1 cellular context compared by ENCODE assay signal in the genomic region with DNA sequence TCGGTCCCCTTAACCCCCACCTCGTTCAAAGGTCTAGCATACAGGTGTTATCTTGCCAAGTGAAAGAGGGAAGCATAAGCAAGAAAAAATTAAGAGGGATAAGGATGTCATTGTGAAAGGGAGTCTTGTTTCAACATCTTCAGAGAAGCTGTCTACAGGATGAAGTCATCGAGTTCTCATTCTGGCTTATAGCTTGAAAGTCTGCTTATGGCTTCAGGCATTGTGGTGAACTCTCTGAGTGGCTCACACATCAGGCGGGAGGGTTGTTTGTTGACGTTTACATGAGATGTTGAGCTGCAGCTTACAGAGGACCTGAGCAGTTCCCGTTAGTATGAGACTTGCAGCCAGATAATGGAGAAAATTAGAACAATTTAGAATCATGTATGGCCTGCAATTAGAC.
A peak's percentile ranks its signal among the peaks of the same experiment; 100 is the strongest.
TF ChIP-seq lines count a peak whose summit lies in the region.

No MANE protein-coding gene starts in this region.

TF ChIP-seq in HEK293, 187 proteins besides CTCF, POLR2A, EP300 and RAD21 (continued from another document):
- TF ChIP-seq, protein P1, sequence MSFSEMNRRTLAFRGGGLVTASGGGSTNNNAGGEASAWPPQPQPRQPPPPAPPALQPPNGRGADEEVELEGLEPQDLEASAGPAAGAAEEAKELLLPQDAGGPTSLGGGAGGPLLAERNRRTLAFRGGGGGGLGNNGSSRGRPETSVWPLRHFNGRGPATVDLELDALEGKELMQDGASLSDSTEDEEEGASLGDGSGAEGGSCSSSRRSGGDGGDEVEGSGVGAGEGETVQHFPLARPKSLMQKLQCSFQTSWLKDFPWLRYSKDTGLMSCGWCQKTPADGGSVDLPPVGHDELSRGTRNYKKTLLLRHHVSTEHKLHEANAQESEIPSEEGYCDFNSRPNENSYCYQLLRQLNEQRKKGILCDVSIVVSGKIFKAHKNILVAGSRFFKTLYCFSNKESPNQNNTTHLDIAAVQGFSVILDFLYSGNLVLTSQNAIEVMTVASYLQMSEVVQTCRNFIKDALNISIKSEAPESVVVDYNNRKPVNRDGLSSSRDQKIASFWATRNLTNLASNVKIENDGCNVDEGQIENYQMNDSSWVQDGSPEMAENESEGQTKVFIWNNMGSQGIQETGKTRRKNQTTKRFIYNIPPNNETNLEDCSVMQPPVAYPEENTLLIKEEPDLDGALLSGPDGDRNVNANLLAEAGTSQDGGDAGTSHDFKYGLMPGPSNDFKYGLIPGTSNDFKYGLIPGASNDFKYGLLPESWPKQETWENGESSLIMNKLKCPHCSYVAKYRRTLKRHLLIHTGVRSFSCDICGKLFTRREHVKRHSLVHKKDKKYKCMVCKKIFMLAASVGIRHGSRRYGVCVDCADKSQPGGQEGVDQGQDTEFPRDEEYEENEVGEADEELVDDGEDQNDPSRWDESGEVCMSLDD (tag by site-specific recombination; IDR thresholded peaks at IDR 0.05), result no peak
- TF ChIP-seq ZNF274 (IDR thresholded peaks at IDR 0.05; ENCODE audit: low read length) (no peak), ZNF274 (tag by site-specific recombination; IDR thresholded peaks at IDR 0.05; ENCODE audit: borderline replicate concordance) (no peak), ZNF600 (tag by site-specific recombination; IDR thresholded peaks at IDR 0.05) (peak; percentile 78), ZNF664 (tag by site-specific recombination; IDR thresholded peaks at IDR 0.05) (peak; percentile 74; the same call in 1 of the 2 replicates), KLF7 (tag by site-specific recombination; IDR thresholded peaks at IDR 0.05; ENCODE audit: borderline replicate concordance) (no peak), YY2 (tag by site-specific recombination; IDR thresholded peaks at IDR 0.05) (no peak), ZNF473 (tag by site-specific recombination; IDR thresholded peaks at IDR 0.05) (no peak), SP7 (tag by site-specific recombination; IDR thresholded peaks at IDR 0.05) (no peak)
- TF ChIP-seq, protein P2, sequence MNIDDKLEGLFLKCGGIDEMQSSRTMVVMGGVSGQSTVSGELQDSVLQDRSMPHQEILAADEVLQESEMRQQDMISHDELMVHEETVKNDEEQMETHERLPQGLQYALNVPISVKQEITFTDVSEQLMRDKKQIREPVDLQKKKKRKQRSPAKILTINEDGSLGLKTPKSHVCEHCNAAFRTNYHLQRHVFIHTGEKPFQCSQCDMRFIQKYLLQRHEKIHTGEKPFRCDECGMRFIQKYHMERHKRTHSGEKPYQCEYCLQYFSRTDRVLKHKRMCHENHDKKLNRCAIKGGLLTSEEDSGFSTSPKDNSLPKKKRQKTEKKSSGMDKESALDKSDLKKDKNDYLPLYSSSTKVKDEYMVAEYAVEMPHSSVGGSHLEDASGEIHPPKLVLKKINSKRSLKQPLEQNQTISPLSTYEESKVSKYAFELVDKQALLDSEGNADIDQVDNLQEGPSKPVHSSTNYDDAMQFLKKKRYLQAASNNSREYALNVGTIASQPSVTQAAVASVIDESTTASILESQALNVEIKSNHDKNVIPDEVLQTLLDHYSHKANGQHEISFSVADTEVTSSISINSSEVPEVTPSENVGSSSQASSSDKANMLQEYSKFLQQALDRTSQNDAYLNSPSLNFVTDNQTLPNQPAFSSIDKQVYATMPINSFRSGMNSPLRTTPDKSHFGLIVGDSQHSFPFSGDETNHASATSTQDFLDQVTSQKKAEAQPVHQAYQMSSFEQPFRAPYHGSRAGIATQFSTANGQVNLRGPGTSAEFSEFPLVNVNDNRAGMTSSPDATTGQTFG (tag by site-specific recombination; IDR thresholded peaks at IDR 0.05; ENCODE audit: borderline replicate concordance), result no peak
- TF ChIP-seq, protein P3, sequence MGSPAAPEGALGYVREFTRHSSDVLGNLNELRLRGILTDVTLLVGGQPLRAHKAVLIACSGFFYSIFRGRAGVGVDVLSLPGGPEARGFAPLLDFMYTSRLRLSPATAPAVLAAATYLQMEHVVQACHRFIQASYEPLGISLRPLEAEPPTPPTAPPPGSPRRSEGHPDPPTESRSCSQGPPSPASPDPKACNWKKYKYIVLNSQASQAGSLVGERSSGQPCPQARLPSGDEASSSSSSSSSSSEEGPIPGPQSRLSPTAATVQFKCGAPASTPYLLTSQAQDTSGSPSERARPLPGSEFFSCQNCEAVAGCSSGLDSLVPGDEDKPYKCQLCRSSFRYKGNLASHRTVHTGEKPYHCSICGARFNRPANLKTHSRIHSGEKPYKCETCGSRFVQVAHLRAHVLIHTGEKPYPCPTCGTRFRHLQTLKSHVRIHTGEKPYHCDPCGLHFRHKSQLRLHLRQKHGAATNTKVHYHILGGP (tag by site-specific recombination; IDR thresholded peaks at IDR 0.05), result no peak
- TF ChIP-seq, protein P4, sequence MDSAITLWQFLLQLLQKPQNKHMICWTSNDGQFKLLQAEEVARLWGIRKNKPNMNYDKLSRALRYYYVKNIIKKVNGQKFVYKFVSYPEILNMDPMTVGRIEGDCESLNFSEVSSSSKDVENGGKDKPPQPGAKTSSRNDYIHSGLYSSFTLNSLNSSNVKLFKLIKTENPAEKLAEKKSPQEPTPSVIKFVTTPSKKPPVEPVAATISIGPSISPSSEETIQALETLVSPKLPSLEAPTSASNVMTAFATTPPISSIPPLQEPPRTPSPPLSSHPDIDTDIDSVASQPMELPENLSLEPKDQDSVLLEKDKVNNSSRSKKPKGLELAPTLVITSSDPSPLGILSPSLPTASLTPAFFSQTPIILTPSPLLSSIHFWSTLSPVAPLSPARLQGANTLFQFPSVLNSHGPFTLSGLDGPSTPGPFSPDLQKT (IDR thresholded peaks at IDR 0.05; ENCODE audit: borderline replicate concordance, low read depth, low read length), result no peak
